ENCODE assay signal across 15 cellular contexts in the genomic region with DNA sequence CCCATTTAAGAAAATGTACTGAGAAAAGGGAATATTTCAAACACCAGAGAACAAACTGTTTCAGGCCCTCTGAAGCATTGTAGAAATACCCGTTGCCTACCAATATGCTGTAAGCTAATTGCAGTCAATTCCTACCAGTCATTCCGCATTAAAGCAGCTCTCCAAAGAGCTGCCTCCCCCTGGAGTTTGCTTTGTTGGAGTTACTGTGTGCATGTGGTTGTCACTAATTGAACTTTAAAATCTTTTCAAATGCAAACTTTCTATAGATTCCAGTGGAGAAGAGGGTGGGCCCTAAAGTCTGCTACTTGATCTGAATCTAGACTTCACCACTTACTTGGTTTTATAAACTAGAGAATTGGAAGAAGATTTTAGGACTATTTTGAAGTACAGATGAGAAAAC.
DNase-seq lines count a peak whose midpoint lies in the region; ATAC-seq and TF ChIP-seq lines count a peak whose summit lies in the region.
"Had no signal": no experiment of that assay in that cellular context is flagged by ENCODE, and none has a peak within 500 bp of the region (broad histone marks: within the 10 kb centered on the region; RNA-seq: fewer than 3 reads in every experiment).

No MANE protein-coding gene starts in this region.

- no peak for ATAC-seq in GM19324 (IDR thresholded peaks at IDR 0.05; ENCODE audit: low FRiP score, unreplicated experiment)
- ATAC-seq: PC-3 had no signal

- no peak for TF ChIP-seq CTCF in OCI-LY7 (conservative IDR thresholded peaks at IDR 0.05; ENCODE audit: low read length)
- no peak for TF ChIP-seq CTCF in sigmoid colon (IDR thresholded peaks at IDR 0.05)
- TF ChIP-seq CTCF in CD14-positive monocyte (IDR thresholded peaks at IDR 0.05), result no peak

- POLR2A ChIA-PET in OCI-LY7 (lab: Charles Lee), result interaction anchor here (0.7 to 1.4 kb wide), 2 partner anchors 9 to 10 kb away, joined by 4 to 6 read pairs; no protein-coding TSS in a partner anchor

- WGBS in sigmoid colon, 2 donors, result 69 to 93% methylated on average over 2 of the region's 2 CpGs

- peaks cover 49% of the 10 kb centered on the region for H3K4me1 Mint-ChIP-seq in CD14-positive monocyte

- H3K9ac ChIP-seq in iPS-18a (ENCODE audit: low read length), result peak overlapping the region; percentile 49

- H3K4me3 Mint-ChIP-seq in CD14-positive monocyte, result no peak overlapping the region

- no peaks in the 10 kb centered on the region for H3K27me3 ChIP-seq in iPS-18a (ENCODE audit: control insufficient read depth, insufficient read depth, low read length)
- H3K27me3 ChIP-seq in sigmoid colon, result no peaks in the 10 kb centered on the region

- H3K27ac Mint-ChIP-seq in CD14-positive monocyte, result no peak overlapping the region
- H3K27ac Mint-ChIP-seq: progenitor cell of endocrine pancreas had no signal

- H3K36me3 ChIP-seq in OCI-LY7 (ENCODE audit: insufficient read depth, low read length) (no peaks in the 10 kb centered on the region), iPS-18a (ENCODE audit: control insufficient read depth, low read depth, low read length) (no peaks in the 10 kb centered on the region), sigmoid colon (no peaks in the 10 kb centered on the region)

- H2AFZ ChIP-seq in OCI-LY7 (ENCODE audit: low read length), result no peak overlapping the region

- DNase-seq in ELF-1 (ENCODE audit: low read depth, low spot score) (peak; percentile 73), OCI-LY7 (ENCODE audit: low spot score) (no peak), sigmoid colon (no peak), T-helper 2 cell (no peak), CD14-positive monocyte (ENCODE audit: low spot score) (no peak), DMS79 (lab: John Stamatoyannopoulos, UW) (no peak)
- DNase-seq: activated CD4-positive, alpha-beta T cell treated with anti-CD3 and anti-CD28 coated beads, Interleukin-2, amount 50 U/mL, for 48 hours; NCI-H1694; NCI-H510A; PC-3; SK-N-SH had no signal

- no peak overlapping the region for H3K4me3 ChIP-seq in OCI-LY7 (ENCODE audit: low read depth, low read length, poor library complexity, severe bottlenecking)
- H3K4me3 ChIP-seq in iPS-18a (ENCODE audit: low read length), result peak overlapping the region; percentile 43
- no peak overlapping the region for H3K4me3 ChIP-seq in sigmoid colon

- H3K79me2 ChIP-seq in OCI-LY7 (ENCODE audit: insufficient read depth, low read depth, low read length), result no peaks in the 10 kb centered on the region

- H3K9me3 ChIP-seq in OCI-LY7 (ENCODE audit: low read length) (no peaks in the 10 kb centered on the region), iPS-18a (ENCODE audit: control insufficient read depth, low read depth, low read length) (no peaks in the 10 kb centered on the region), sigmoid colon (no peaks in the 10 kb centered on the region)
- H3K9me3 ChIP-seq: SK-N-SH had no signal

- H4K20me1 ChIP-seq in OCI-LY7 (ENCODE audit: insufficient read depth, low read length), result no peaks in the 10 kb centered on the region

- peaks cover 0 to 3% (median 0%) of the 10 kb centered on the region in 7 donors for H3K9me3 Mint-ChIP-seq in CD14-positive monocyte
- H3K9me3 Mint-ChIP-seq: central memory CD8-positive, alpha-beta T cell had no signal

- peaks cover 0 to 2% (median 0%) of the 10 kb centered on the region in 3 donors for H3K27me3 Mint-ChIP-seq in CD14-positive monocyte (ENCODE audit: low read depth in 3 of 3)
- H3K27me3 Mint-ChIP-seq: central memory CD8-positive, alpha-beta T cell; progenitor cell of endocrine pancreas had no signal

- H3K4me1 ChIP-seq in OCI-LY7 (ENCODE audit: insufficient read depth, low read length, poor library complexity, severe bottlenecking) (peaks cover 41% of the 10 kb centered on the region), iPS-18a (ENCODE audit: control insufficient read depth, low read depth, low read length) (peaks cover 40% of the 10 kb centered on the region), sigmoid colon (peaks cover 0 to 28% (median 23%) of the 10 kb centered on the region in 4 donors)

- TF ChIP-seq EP300 in sigmoid colon (IDR thresholded peaks at IDR 0.05), result no peak

- no TSS peak for BruUV-seq in OCI-LY7 (replicated peaks; lab: Mats Ljungman, UMichigan)

- TF ChIP-seq POLR2A in sigmoid colon (IDR thresholded peaks at IDR 0.05), result no peak

- intact Hi-C loops in OCI-LY7 (cut with micrococcal nuclease; ENCODE audit: unreplicated experiment), result loop anchor here (10.0 kb wide), 1 partner anchor 406 kb away; no protein-coding TSS in a partner anchor
- intact Hi-C loops in sigmoid colon (cut with DNase I), result loop anchor here (5.0 kb wide), 1 partner anchor 114 kb away; a partner anchor contains a TSS
- intact Hi-C loops in CD14-positive monocyte (cut with micrococcal nuclease), result loop anchor here (10.0 kb wide), 2 partner anchors 106 to 116 kb away; a partner anchor contains a TSS

- peak overlapping the region; percentile 90; the same call in 1 of the 2 replicates for H3K4me2 ChIP-seq in OCI-LY7 (ENCODE audit: low read length)

- no peaks in the 10 kb centered on the region for H3K9me2 ChIP-seq in OCI-LY7 (ENCODE audit: insufficient read depth, low read length)
- H3K9me2 ChIP-seq: SK-N-SH had no signal

- peaks cover 65 to 74% of the 10 kb centered on the region in 2 donors for H3K36me3 Mint-ChIP-seq in CD14-positive monocyte

- H3K27ac ChIP-seq in OCI-LY7 (ENCODE audit: low read depth, low read length, poor library complexity, severe bottlenecking) (no peak overlapping the region), iPS-18a (ENCODE audit: low read length) (peak overlapping the region; percentile 51), sigmoid colon (peak overlapping the region; percentile 82 to 85 (median 84))

- CTCF ChIA-PET in OCI-LY7 (lab: Charles Lee; ENCODE audit: unreplicated experiment), result no interaction called here
